Comparison of ENCODE assay signal across 11 cellular contexts in genomic region chr2:25323612-25324189, GRCh38. TPM values are rescaled to one million over a fixed set of nuclear protein-coding genes. Genes with fewer than 3 reads are reported as not detected.
DNase-seq lines count a peak whose midpoint lies in the region; ATAC-seq and TF ChIP-seq lines count a peak whose summit lies in the region.
"Had no signal": no experiment of that assay in that cellular context is flagged by ENCODE, and none has a peak within 500 bp of the region (broad histone marks: within the 10 kb centered on the region; RNA-seq: fewer than 3 reads in every experiment).

No MANE protein-coding gene starts in this region.

- peak; percentile 10 for ATAC-seq in sciatic nerve
- no peak for ATAC-seq in GM18861 (IDR thresholded peaks at IDR 0.05; ENCODE audit: unreplicated experiment)

- H3K27ac ChIP-seq in WERI-Rb-1 = no peak overlapping the region; the same call in 1 of the 2 replicates
- H3K27ac ChIP-seq in esophagus muscularis mucosa (replicated peaks in 1 of 4) = peak overlapping the region; percentile 5 to 69 (median 56)

- no peaks in the 10 kb centered on the region for H3K27me3 Mint-ChIP-seq in activated CD4-positive, alpha-beta T cell treated with anti-CD3 and anti-CD28 coated beads, Interleukin-2, amount 10 ng/mL, durations not matched to agents 24 days and 14 days

- H3K36me3 ChIP-seq in WERI-Rb-1 (peaks cover 12% of the 10 kb centered on the region), esophagus muscularis mucosa (peaks cover 0 to 12% (median 9%) of the 10 kb centered on the region in 4 donors)

- H3K9me3 ChIP-seq in WERI-Rb-1 (ENCODE audit: severe bottlenecking) (peaks cover 21% of the 10 kb centered on the region), esophagus muscularis mucosa (peaks cover 4 to 9% (median 6%) of the 10 kb centered on the region in 4 donors)
- H3K9me3 ChIP-seq: Caco-2 had no signal

- intact Hi-C loops in activated CD4-positive, alpha-beta T cell treated with anti-CD3 and anti-CD28 coated beads, Interleukin-2, amount 10 ng/mL, durations not matched to agents 24 days and 14 days (cut with micrococcal nuclease) = no loop called here
- intact Hi-C loops in esophagus muscularis mucosa (cut with DNase I) (no loop called here), sciatic nerve (cut with DNase I) (no loop called here)

- TF ChIP-seq CTCF in WERI-Rb-1 (IDR thresholded peaks at IDR 0.05; ENCODE audit: low read depth, low read length) (no peak), esophagus muscularis mucosa (IDR thresholded peaks at IDR 0.05) (no peak)

- peaks cover 9% of the 10 kb centered on the region for H3K9me3 Mint-ChIP-seq in activated CD4-positive, alpha-beta T cell treated with anti-CD3 and anti-CD28 coated beads, Interleukin-2, amount 10 ng/mL, durations not matched to agents 24 days and 14 days

- H3K4me1 Mint-ChIP-seq in activated CD4-positive, alpha-beta T cell treated with anti-CD3 and anti-CD28 coated beads, Interleukin-2, amount 10 ng/mL, durations not matched to agents 24 days and 14 days = peaks cover 48% of the 10 kb centered on the region

- peak overlapping the region; percentile 93 for H3K27ac Mint-ChIP-seq in activated CD4-positive, alpha-beta T cell treated with anti-CD3 and anti-CD28 coated beads, Interleukin-2, amount 10 ng/mL, durations not matched to agents 24 days and 14 days

- H3K36me3 Mint-ChIP-seq in activated CD4-positive, alpha-beta T cell treated with anti-CD3 and anti-CD28 coated beads, Interleukin-2, amount 10 ng/mL, durations not matched to agents 24 days and 14 days (ENCODE audit: low read depth) = peaks cover 54% of the 10 kb centered on the region

- peaks cover 32 to 55% (median 49%) of the 10 kb centered on the region in 4 donors for H3K4me1 ChIP-seq in esophagus muscularis mucosa
- H3K4me1 ChIP-seq: Caco-2 had no signal

- TF ChIP-seq EP300 in esophagus muscularis mucosa (IDR thresholded peaks at IDR 0.05) = no peak

- peak overlapping the region; percentile 76 for H3K4me3 Mint-ChIP-seq in activated CD4-positive, alpha-beta T cell treated with anti-CD3 and anti-CD28 coated beads, Interleukin-2, amount 10 ng/mL, durations not matched to agents 24 days and 14 days

- 46% methylated on average over 7 of the region's 8 CpGs for WGBS in esophagus muscularis mucosa

- H3K27me3 ChIP-seq in WERI-Rb-1 (ENCODE audit: insufficient read depth, low read depth, severe bottlenecking) (no peaks in the 10 kb centered on the region), esophagus muscularis mucosa (no peaks in the 10 kb centered on the region)

- H3K4me3 ChIP-seq in WERI-Rb-1 (ENCODE audit: low read depth, low read length) (no peak overlapping the region), esophagus muscularis mucosa (no peak overlapping the region)

- no peak for TF ChIP-seq POLR2A in esophagus muscularis mucosa (IDR thresholded peaks at IDR 0.05; ENCODE audit: low read depth)

- no peak for DNase-seq in activated CD4-positive, alpha-beta T cell treated with anti-CD3 and anti-CD28 coated beads, Interleukin-2, amount 10 ng/mL, durations not matched to agents 24 days and 14 days
- DNase-seq in activated CD4-positive, alpha-beta T cell treated with anti-CD3 and anti-CD28 coated beads for 1 hour = no peak
- peak; percentile 66 for DNase-seq in WERI-Rb-1
- no peak for DNase-seq in esophagus muscularis mucosa (ENCODE audit: extremely low spot score)
- DNase-seq in sciatic nerve (ENCODE audit: low spot score) = no peak
- DNase-seq in NCI-H1930 (lab: John Stamatoyannopoulos, UW) = no peak
- DNase-seq in activated CD4-positive, alpha-beta T cell treated with anti-CD3 and anti-CD28 coated beads, Interleukin-2, amount 50 U/mL, for 1 hour = no peak
- DNase-seq: Caco-2, NCI-H1694 treated with DMSO at 0.1 percent for 48 hours, NCI-H526 had no signal

RNA-seq across cellular contexts. Expression of gene DNMT3A, which starts 18.0 kb away (rescaled TPM):
- 97.4 and 102 TPM in 2 replicates for total RNA-seq in activated CD4-positive, alpha-beta T cell treated with anti-CD3 and anti-CD28 coated beads, Interleukin-2, amount 10 ng/mL, durations not matched to agents 24 days and 14 days
- total RNA-seq in esophagus muscularis mucosa (10 to 100 TPM; 11.3 to 29.5 (median 16.9) TPM), sciatic nerve (35.0 TPM)
